ENCODE assay signal across 1 cellular context in the genomic region with DNA sequence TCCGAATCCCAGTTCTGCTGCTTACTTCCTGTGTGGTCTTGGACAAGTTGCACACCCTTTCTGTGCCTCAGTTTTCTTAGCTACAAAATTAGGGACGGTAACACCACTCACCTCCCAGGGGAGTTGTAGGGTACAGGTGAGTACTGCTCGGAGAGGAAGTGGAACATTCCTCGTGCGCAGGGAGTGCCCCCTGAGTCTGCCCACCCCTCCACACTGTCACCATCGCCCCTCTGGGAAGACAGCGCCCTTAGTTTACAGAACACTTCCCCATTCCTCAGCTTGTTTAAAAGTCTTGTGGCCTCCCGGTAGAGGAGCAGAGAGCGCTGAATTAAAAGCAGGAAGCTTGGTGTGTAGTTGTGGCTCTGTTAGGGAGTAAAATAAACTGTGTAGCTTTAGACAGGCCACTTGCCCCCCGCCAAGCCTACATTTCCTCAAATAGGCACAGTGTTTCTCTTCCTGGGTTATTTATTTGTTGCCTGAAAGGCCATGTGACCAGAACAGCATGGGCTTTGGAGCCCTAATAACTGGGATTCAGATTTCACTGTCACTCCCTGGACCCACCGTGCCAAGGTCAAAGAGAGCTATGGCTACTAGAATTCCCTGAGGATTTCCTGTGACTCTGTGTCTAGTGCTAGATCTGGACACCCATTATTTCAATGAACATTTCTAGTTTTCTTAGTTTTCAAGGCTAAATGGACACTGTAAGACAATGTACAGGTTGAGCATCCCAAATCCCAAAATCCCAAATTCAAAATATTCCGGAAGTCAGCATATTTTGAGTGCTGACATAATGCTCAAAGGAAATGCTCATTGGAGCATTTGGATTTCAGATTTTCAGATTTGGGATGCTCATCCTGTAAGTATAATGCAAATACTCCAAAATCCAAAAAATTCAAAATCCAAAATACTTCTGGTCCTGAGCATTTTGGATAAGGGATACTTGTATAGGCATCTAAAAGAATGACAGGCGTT.
A peak's percentile ranks its signal among the peaks of the same experiment; 100 is the strongest.
TF ChIP-seq lines count a peak whose summit lies in the region.

No MANE protein-coding gene starts in this region.

TF ChIP-seq in GM12878, 131 proteins besides CTCF, POLR2A, EP300 and RAD21 (continued from another document):
- TF ChIP-seq E4F1 (IDR thresholded peaks at IDR 0.05; ENCODE audit: borderline replicate concordance, partially characterized antibody) (no peak), EED (IDR thresholded peaks at IDR 0.05; ENCODE audit: low read depth) (no peak), RB1 (IDR thresholded peaks at IDR 0.05; ENCODE audit: borderline replicate concordance) (no peak), CBFB (IDR thresholded peaks at IDR 0.05; ENCODE audit: low read depth) (no peak), TAF1 (IDR thresholded peaks at IDR 0.05; ENCODE audit: borderline replicate concordance, low read depth, low read length) (no peak), HCFC1 (IDR thresholded peaks at IDR 0.05; ENCODE audit: low read length) (no peak), KLF5 (IDR thresholded peaks at IDR 0.05; ENCODE audit: partially characterized antibody) (no peak), RELB (IDR thresholded peaks at IDR 0.05; ENCODE audit: low read depth) (no peak), BHLHE40 (IDR thresholded peaks at IDR 0.05; ENCODE audit: borderline replicate concordance in 1 of 2, low read depth in 2 of 2, low read length in 1 of 2) (peak in 1 of 2 experiments; percentile 19; a peak in 1 of 4 replicates), NR2C2 (IDR thresholded peaks at IDR 0.05; ENCODE audit: borderline replicate concordance, control insufficient read depth, insufficient read length, low read depth) (no peak), SREBF1 (IDR thresholded peaks at IDR 0.05; ENCODE audit: low read length) (no peak), ATF2 (IDR thresholded peaks at IDR 0.05; ENCODE audit: low read length) (no peak), FOS (IDR thresholded peaks at IDR 0.05; ENCODE audit: borderline replicate concordance, extremely low read depth, insufficient read length) (no peak), MLLT1 (IDR thresholded peaks at IDR 0.05) (no peak), SPI1 (IDR thresholded peaks at IDR 0.05; ENCODE audit: borderline replicate concordance, insufficient read depth, low read depth, low read length) (peak; percentile 72), KDM1A (IDR thresholded peaks at IDR 0.05; ENCODE audit: borderline replicate concordance) (no peak), RAD51 (IDR thresholded peaks at IDR 0.05) (no peak), CBX5 (IDR thresholded peaks at IDR 0.05; ENCODE audit: low read depth) (no peak), MEF2B (IDR thresholded peaks at IDR 0.05; ENCODE audit: partially characterized antibody, poor library complexity, severe bottlenecking) (peak; percentile 69), CHD1 (IDR thresholded peaks at IDR 0.05; ENCODE audit: low read depth, low read length) (no peak), ATF7 (IDR thresholded peaks at IDR 0.05; ENCODE audit: low read depth) (no peak), SMARCA5 (IDR thresholded peaks at IDR 0.05) (0 out of 2 replicates have a peak, but pooled peaks have one; percentile 52), RFX5 (IDR thresholded peaks at IDR 0.05; ENCODE audit: low read depth, low read length) (no peak)
- TF ChIP-seq, protein P1, sequence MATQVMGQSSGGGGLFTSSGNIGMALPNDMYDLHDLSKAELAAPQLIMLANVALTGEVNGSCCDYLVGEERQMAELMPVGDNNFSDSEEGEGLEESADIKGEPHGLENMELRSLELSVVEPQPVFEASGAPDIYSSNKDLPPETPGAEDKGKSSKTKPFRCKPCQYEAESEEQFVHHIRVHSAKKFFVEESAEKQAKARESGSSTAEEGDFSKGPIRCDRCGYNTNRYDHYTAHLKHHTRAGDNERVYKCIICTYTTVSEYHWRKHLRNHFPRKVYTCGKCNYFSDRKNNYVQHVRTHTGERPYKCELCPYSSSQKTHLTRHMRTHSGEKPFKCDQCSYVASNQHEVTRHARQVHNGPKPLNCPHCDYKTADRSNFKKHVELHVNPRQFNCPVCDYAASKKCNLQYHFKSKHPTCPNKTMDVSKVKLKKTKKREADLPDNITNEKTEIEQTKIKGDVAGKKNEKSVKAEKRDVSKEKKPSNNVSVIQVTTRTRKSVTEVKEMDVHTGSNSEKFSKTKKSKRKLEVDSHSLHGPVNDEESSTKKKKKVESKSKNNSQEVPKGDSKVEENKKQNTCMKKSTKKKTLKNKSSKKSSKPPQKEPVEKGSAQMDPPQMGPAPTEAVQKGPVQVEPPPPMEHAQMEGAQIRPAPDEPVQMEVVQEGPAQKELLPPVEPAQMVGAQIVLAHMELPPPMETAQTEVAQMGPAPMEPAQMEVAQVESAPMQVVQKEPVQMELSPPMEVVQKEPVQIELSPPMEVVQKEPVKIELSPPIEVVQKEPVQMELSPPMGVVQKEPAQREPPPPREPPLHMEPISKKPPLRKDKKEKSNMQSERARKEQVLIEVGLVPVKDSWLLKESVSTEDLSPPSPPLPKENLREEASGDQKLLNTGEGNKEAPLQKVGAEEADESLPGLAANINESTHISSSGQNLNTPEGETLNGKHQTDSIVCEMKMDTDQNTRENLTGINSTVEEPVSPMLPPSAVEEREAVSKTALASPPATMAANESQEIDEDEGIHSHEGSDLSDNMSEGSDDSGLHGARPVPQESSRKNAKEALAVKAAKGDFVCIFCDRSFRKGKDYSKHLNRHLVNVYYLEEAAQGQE (IDR thresholded peaks at IDR 0.05; ENCODE audit: low read depth, low read length), result no peak
